19 cellular contexts compared by ENCODE assay signal in genomic region chr1:99507906-99508732, GRCh38.
DNase-seq lines count a peak whose midpoint lies in the region; ATAC-seq and TF ChIP-seq lines count a peak whose summit lies in the region.
"Had no signal": no experiment of that assay in that cellular context is flagged by ENCODE, and none has a peak within 500 bp of the region (broad histone marks: within the 10 kb centered on the region; RNA-seq: fewer than 3 reads in every experiment).

No MANE protein-coding gene starts in this region.

- intact Hi-C loops in Right ventricle myocardium inferior (cut with DNase I) (no loop called here), Right ventricle myocardium superior (cut with DNase I) (no loop called here), lower lobe of right lung (cut with DNase I) (no loop called here), sciatic nerve (cut with DNase I) (no loop called here)

- H3K9me3 ChIP-seq in WERI-Rb-1 (ENCODE audit: severe bottlenecking) (peaks cover 15% of the 10 kb centered on the region), lower lobe of right lung (no peaks in the 10 kb centered on the region)
- H3K9me3 ChIP-seq: A549 had no signal

- no peaks in the 10 kb centered on the region for H3K4me1 ChIP-seq in lower lobe of right lung
- H3K4me1 ChIP-seq: A549 had no signal

- H3K4me3 ChIP-seq in WERI-Rb-1 (ENCODE audit: low read depth, low read length) (no peak overlapping the region), lower lobe of right lung (no peak overlapping the region)
- H3K4me3 ChIP-seq: A549, GM12878, GM23248 had no signal

- TF ChIP-seq CTCF in WERI-Rb-1 (IDR thresholded peaks at IDR 0.05; ENCODE audit: low read depth, low read length): no peak
- TF ChIP-seq CTCF in lower lobe of right lung (IDR thresholded peaks at IDR 0.05): no peak

- ATAC-seq in Right ventricle myocardium inferior (no peak), Right ventricle myocardium superior (ENCODE audit: poor library complexity) (no peak), lower lobe of right lung (no peak), sciatic nerve (no peak), GM21737 (IDR thresholded peaks at IDR 0.05; ENCODE audit: unreplicated experiment) (no peak)
- ATAC-seq: A549, GM12878 had no signal

- H3K27me3 ChIP-seq in WERI-Rb-1 (ENCODE audit: insufficient read depth, low read depth, severe bottlenecking) (no peaks in the 10 kb centered on the region), lower lobe of right lung (ENCODE audit: low read depth) (no peaks in the 10 kb centered on the region)

- H3K27ac ChIP-seq in WERI-Rb-1 (0 out of 2 replicates have a peak overlapping the region, but pooled peaks have one; percentile 6), lower lobe of right lung (no peak overlapping the region)
- H3K27ac ChIP-seq: 22Rv1, A549, C4-2B, GM23248 had no signal

- DNase-seq in Right ventricle myocardium inferior (ENCODE audit: missing footprints) (peak; percentile 45), Right ventricle myocardium superior (no peak), WERI-Rb-1 (no peak), lower lobe of right lung (peak; percentile 42), sciatic nerve (ENCODE audit: low spot score) (peak; percentile 50), NCI-H526 treated with DMSO at 0.1 percent for 48 hours (lab: John Stamatoyannopoulos, UW) (no peak), foreskin melanocyte (no peak)
- DNase-seq: AML-193; Calu3; CD4-positive, alpha-beta T cell; DMS79 treated with DMSO at 0.1 percent for 48 hours; EL; GM23248; HCEC 1CT had no signal

- no peaks in the 10 kb centered on the region for H3K36me3 ChIP-seq in WERI-Rb-1
- H3K36me3 ChIP-seq in lower lobe of right lung: no peaks in the 10 kb centered on the region

Comparison
In these comparisons a context has a peak if more than half of its experiments do, and no peak if none do; other contexts are left out.
1. DNase-seq: peak in Right ventricle myocardium inferior (single experiment), lower lobe of right lung (single experiment) and sciatic nerve (single experiment); none in Right ventricle myocardium superior (single experiment), WERI-Rb-1 (single experiment), NCI-H526 treated with DMSO at 0.1 percent for 48 hours (single experiment) and foreskin melanocyte (single experiment).